11 cellular contexts compared by ENCODE assay signal in genomic region chr1:12113433-12114339, GRCh38. TPM values are rescaled to one million over a fixed set of nuclear protein-coding genes. Genes with fewer than 3 reads are reported as not detected.
DNase-seq lines count a peak whose midpoint lies in the region; ATAC-seq, FAIRE-seq and TF ChIP-seq lines count a peak whose summit lies in the region.
"Had no signal": no experiment of that assay in that cellular context is flagged by ENCODE, and none has a peak within 500 bp of the region (broad histone marks: within the 10 kb centered on the region; RNA-seq: fewer than 3 reads in every experiment).

No MANE protein-coding gene starts in this region.

- DNase-seq in A673 (ENCODE audit: low spot score), result peak; percentile 26
- DNase-seq in DMS79 (lab: John Stamatoyannopoulos, UW), result peak; percentile 26
- peak; percentile 61 for DNase-seq in RPMI8226
- peak; percentile 42 for DNase-seq in fibroblast of gingiva (ENCODE audit: low read depth)
- no peak for DNase-seq in GM19239 (ENCODE audit: insufficient read length, low spot score)
- no peak for DNase-seq in urothelium cell line (ENCODE audit: low spot score)
- no peak for DNase-seq in GM13977 (ENCODE audit: low spot score)
- DNase-seq: COR-L47, NCI-H526 had no signal

- H3K4me3 ChIP-seq in A673 (ENCODE audit: low read depth, low read length, poor library complexity, severe bottlenecking), result no peak overlapping the region
- H3K4me3 ChIP-seq: coronary artery had no signal

- H3K27ac ChIP-seq in A673 (ENCODE audit: low read depth, low read length, poor library complexity, severe bottlenecking), result no peak overlapping the region

- no peaks in the 10 kb centered on the region for H3K27me3 ChIP-seq in A673 (replicated peaks; ENCODE audit: insufficient read depth, low read depth, low read length, poor library complexity)

- POLR2A ChIA-PET in A673 (lab: Charles Lee; ENCODE audit: low non-redundant PET), result no interaction called here

- in situ Hi-C loops in GM13977 (cut with MboI; ENCODE audit: low pct_unique_long_range_greater_than_20kb, low sequenced_read_pairs, unreplicated experiment), result no loop called here

- H3K36me3 ChIP-seq in A673 (ENCODE audit: insufficient read depth, low read length, poor library complexity, severe bottlenecking), result no peaks in the 10 kb centered on the region

- no TSS peak for BruUV-seq in A673 (replicated peaks; lab: Mats Ljungman, UMichigan)

- TF ChIP-seq CTCF in A673 (conservative IDR thresholded peaks at IDR 0.05; ENCODE audit: low read depth, low read length), result no peak
- no peak for TF ChIP-seq CTCF in GM13977 (IDR thresholded peaks at IDR 0.05; ENCODE audit: extremely low read depth, insufficient read depth, missing control alignments)

- H3K4me1 ChIP-seq in A673 (ENCODE audit: insufficient read depth, low read length, poor library complexity, severe bottlenecking), result no peaks in the 10 kb centered on the region

- no peaks in the 10 kb centered on the region for H3K9me3 ChIP-seq in A673 (ENCODE audit: low read depth, low read length, poor library complexity, severe bottlenecking)

- ATAC-seq in GM18867 (IDR thresholded peaks at IDR 0.05; ENCODE audit: unreplicated experiment), result no peak

- CTCF ChIA-PET in A673 (lab: Charles Lee), result no interaction called here

- intact Hi-C loops in A673 (cut with micrococcal nuclease; ENCODE audit: unreplicated experiment), result no loop called here

- FAIRE-seq in GM19239 (lab: Jason Lieb, UNC), result no peak
- no peak for FAIRE-seq in urothelium cell line (lab: Jason Lieb, UNC)

RNA-seq across cellular contexts. Expression of gene TNFRSF8, which starts 50.6 kb away (rescaled TPM):
- total RNA-seq in A673 (2021), result not detected in 2 replicates

RNA-seq across cellular contexts. Expression of gene TNFRSF1B, which starts 53.1 kb away (rescaled TPM):
- total RNA-seq in A673 (2021), result 0.09 TPM in 1 of 2 replicates, not detected in the other

Comparison
In these comparisons a context has a peak if more than half of its experiments do, and no peak if none do; other contexts are left out.
1. DNase-seq: peak in A673 (single experiment), DMS79 (single experiment), RPMI8226 (single experiment) and fibroblast of gingiva (single experiment); none in GM19239 (single experiment), urothelium cell line (single experiment) and GM13977 (single experiment).